Comparison of ENCODE assay signal across 11 cellular contexts in the genomic region with DNA sequence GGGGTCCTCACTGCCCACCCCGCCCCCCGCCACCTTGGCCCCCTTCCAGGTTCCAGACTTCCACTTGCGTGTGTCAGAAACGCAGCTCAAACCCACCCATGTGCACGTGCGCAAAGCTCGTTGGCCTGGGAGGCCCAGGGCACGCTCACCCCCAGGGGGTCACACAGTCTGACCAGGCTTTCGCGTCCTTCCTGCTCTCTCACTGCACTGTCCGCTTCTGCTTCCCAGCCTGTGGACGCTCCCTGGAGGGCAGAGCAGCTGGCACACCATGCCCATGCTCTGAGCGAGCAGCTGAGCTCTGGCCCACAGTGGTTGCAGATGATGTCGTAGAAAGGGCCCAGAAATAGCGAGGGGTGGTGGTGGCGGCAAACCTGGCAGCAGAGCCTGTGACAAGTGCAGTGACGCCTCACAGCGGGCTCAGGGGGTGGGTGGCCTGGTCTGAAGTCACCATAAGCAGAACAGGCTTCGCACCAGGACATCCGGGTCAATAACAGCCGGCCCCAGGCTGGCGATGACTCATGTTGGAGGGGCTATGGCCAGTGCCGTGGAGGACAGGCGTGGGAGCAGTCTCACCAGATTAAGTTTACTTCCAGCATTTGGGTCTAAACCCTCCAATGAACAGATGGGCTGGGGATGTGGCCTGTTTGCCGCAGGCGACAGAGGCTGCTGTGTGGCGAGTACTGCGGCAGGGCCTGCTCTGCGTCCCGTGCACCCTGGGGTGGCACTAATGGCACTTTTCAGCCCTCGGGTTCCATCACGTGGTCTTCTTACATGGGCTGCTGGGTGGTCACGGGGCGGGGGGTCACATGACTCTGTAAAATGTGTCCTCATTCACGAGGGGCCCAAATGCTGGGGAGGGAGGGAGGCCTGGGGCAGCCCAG. TPM values are rescaled to one million over a fixed set of nuclear protein-coding genes. Genes with fewer than 3 reads are reported as not detected.
DNase-seq lines count a peak whose midpoint lies in the region; ATAC-seq and TF ChIP-seq lines count a peak whose summit lies in the region.
"Had no signal": no experiment of that assay in that cellular context is flagged by ENCODE, and none has a peak within 500 bp of the region (broad histone marks: within the 10 kb centered on the region; RNA-seq: fewer than 3 reads in every experiment).

No MANE protein-coding gene starts in this region.

- peak overlapping the region; percentile 32 for H3K27ac ChIP-seq in 22Rv1

- no peak for ATAC-seq in HG02759 (IDR thresholded peaks at IDR 0.05; ENCODE audit: unreplicated experiment)
- ATAC-seq: activated CD4-positive, CD25-positive, alpha-beta regulatory T cell treated with anti-CD3 and anti-CD28 coated beads, Interleukin-2, amount 50 U/mL, for 24 hours had no signal

- peak; percentile 47 for DNase-seq in HT1080 (ENCODE audit: low read depth)
- peak; percentile 48 for DNase-seq in astrocyte of the hippocampus (ENCODE audit: low read depth, low spot score)
- DNase-seq in iPS-NIHi7 (ENCODE audit: extremely low spot score) = peak; percentile 38
- DNase-seq in NCI-H2196 treated with DMSO at 0.1 percent for 48 hours (lab: John Stamatoyannopoulos, UW; ENCODE audit: unreplicated experiment) = no peak
- DNase-seq in NCI-H2081 treated with DMSO at 0.1 percent for 48 hours (lab: John Stamatoyannopoulos, UW) = no peak
- no peak for DNase-seq in dedifferentiated amniotic fluid mesenchymal stem cell (ENCODE audit: extremely low spot score)
- DNase-seq: amniotic stem cell, NCI-H526 had no signal

- no peak for TF ChIP-seq CTCF in 22Rv1 (IDR thresholded peaks at IDR 0.05)

RNA-seq across cellular contexts. Expression of a gene that starts 49.0 kb away (rescaled TPM):
- total RNA-seq in HT1080 (2014; rRNA removed; shearing (Covaris generic)) = 1.9 and 2.9 TPM in 2 replicates
- polyA plus RNA-seq in HT1080 (2015; cell fraction: cytosol; rRNA removed) = 2.7 and 2.9 TPM in 2 replicates
- 3.0 and 5.5 TPM in 2 replicates for polyA plus RNA-seq in HT1080 (2015; cell fraction: nucleus; rRNA removed)

Comparison
In these comparisons a context has a peak if more than half of its experiments do, and no peak if none do; other contexts are left out.
1. DNase-seq: peak in HT1080 (single experiment), astrocyte of the hippocampus (single experiment) and iPS-NIHi7 (single experiment); none in NCI-H2196 treated with DMSO at 0.1 percent for 48 hours (single experiment), NCI-H2081 treated with DMSO at 0.1 percent for 48 hours (single experiment) and dedifferentiated amniotic fluid mesenchymal stem cell (single experiment).